In genomic region chr1:184971522-184972265, GRCh38 we compare ENCODE assay signal across 10 cellular contexts. TPM values are rescaled to one million over a fixed set of nuclear protein-coding genes. Genes with fewer than 3 reads are reported as not detected.
DNase-seq lines count a peak whose midpoint lies in the region; TF ChIP-seq lines count a peak whose summit lies in the region.
"Had no signal": no experiment of that assay in that cellular context is flagged by ENCODE, and none has a peak within 500 bp of the region (broad histone marks: within the 10 kb centered on the region; RNA-seq: fewer than 3 reads in every experiment).

No MANE protein-coding gene starts in this region.

- TF ChIP-seq CTCF in PC-9 (conservative IDR thresholded peaks at IDR 0.05): no peak
- no peak for TF ChIP-seq CTCF in esophagus squamous epithelium (IDR thresholded peaks at IDR 0.05)
- no peak for TF ChIP-seq CTCF in sigmoid colon (IDR thresholded peaks at IDR 0.05)

- BruUV-seq in PC-9 (replicated peaks; lab: Mats Ljungman, UMichigan): no TSS peak

- H3F3A ChIP-seq in PC-9 (ENCODE audit: insufficient read depth, low read depth): no peaks in the 10 kb centered on the region

- no peaks in the 10 kb centered on the region for H3K36me3 ChIP-seq in PC-9 (ENCODE audit: low read depth)
- H3K36me3 ChIP-seq in esophagus squamous epithelium: no peaks in the 10 kb centered on the region
- H3K36me3 ChIP-seq in sigmoid colon: no peaks in the 10 kb centered on the region
- H3K36me3 ChIP-seq: upper lobe of right lung had no signal

- H3K9me3 ChIP-seq in PC-9 (ENCODE audit: insufficient read depth, low read depth): no peaks in the 10 kb centered on the region
- H3K9me3 ChIP-seq in esophagus squamous epithelium: no peaks in the 10 kb centered on the region
- no peaks in the 10 kb centered on the region for H3K9me3 ChIP-seq in sigmoid colon
- H3K9me3 ChIP-seq: upper lobe of right lung had no signal

- TF ChIP-seq POLR2A in esophagus squamous epithelium (IDR thresholded peaks at IDR 0.05): no peak
- TF ChIP-seq POLR2A in sigmoid colon (IDR thresholded peaks at IDR 0.05): no peak

- intact Hi-C loops in PC-9 (cut with micrococcal nuclease; ENCODE audit: unreplicated experiment): loop anchor here (5.0 kb wide), 1 partner anchor 186 kb away; the partner anchor contains the start of genes SWT1 and TRMT1L
- intact Hi-C loops in esophagus squamous epithelium (cut with DNase I): no loop called here
- intact Hi-C loops in sigmoid colon (cut with DNase I): loop anchor here (5.0 to 10.0 kb wide), 3 partner anchors 89 to 1337 kb away; partner anchors contain the start of gene ARPC5

- H3K4me1 ChIP-seq in PC-9 (replicated peaks; ENCODE audit: insufficient read depth) (peaks cover 20% of the 10 kb centered on the region), esophagus squamous epithelium (peaks cover 3 to 71% (median 21%) of the 10 kb centered on the region in 3 donors), sigmoid colon (peaks cover 0 to 53% (median 47%) of the 10 kb centered on the region in 4 donors)

- H3K79me2 ChIP-seq in PC-9 (ENCODE audit: low read depth): 0 out of 2 replicates have a peak, but pooled peaks cover 4% of the 10 kb centered on the region

- H2AFZ ChIP-seq in PC-9: no peak overlapping the region

- no peak for TF ChIP-seq EP300 in sigmoid colon (IDR thresholded peaks at IDR 0.05)

- H3K27ac ChIP-seq in PC-9 (no peak overlapping the region), esophagus squamous epithelium (peak overlapping the region; percentile 40 to 93 (median 90)), sigmoid colon (peak overlapping the region; percentile 87 to 96 (median 94))
- H3K27ac ChIP-seq: upper lobe of right lung had no signal

- H3K4me2 ChIP-seq in PC-9: peak overlapping the region; percentile 96

- H3K4me3 ChIP-seq in PC-9: no peak overlapping the region; the same call in 1 of the 2 replicates
- peak overlapping the region; percentile 67 to 91 (median 84) for H3K4me3 ChIP-seq in esophagus squamous epithelium
- H3K4me3 ChIP-seq in sigmoid colon: peak overlapping the region; percentile 81 to 99 (median 92)

- WGBS in esophagus squamous epithelium, 2 donors: 62 to 71% methylated on average over 8 of the region's 8 CpGs
- WGBS in sigmoid colon, 2 donors: 78 to 79% methylated on average over 8 of the region's 8 CpGs

- CTCF ChIA-PET in PC-9 (lab: Charles Lee): interaction anchor here (0.6 kb wide), 2 partner anchors 111 to 164 kb away, joined by 3 read pairs; no protein-coding TSS in a partner anchor

- H3K9me2 ChIP-seq in PC-9 (ENCODE audit: insufficient read depth): no peaks in the 10 kb centered on the region

- POLR2A ChIA-PET in PC-9 (lab: Charles Lee; ENCODE audit: unreplicated experiment): no interaction called here

- H4K20me1 ChIP-seq in PC-9 (ENCODE audit: insufficient read depth): no peaks in the 10 kb centered on the region

- H3K27me3 ChIP-seq in PC-9 (ENCODE audit: insufficient read depth, low read depth): no peaks in the 10 kb centered on the region
- H3K27me3 ChIP-seq in esophagus squamous epithelium: no peaks in the 10 kb centered on the region
- no peaks in the 10 kb centered on the region for H3K27me3 ChIP-seq in sigmoid colon
- H3K27me3 ChIP-seq: upper lobe of right lung had no signal

- peak; percentile 48 for DNase-seq in ELR (ENCODE audit: low read depth)
- no peak for DNase-seq in PC-9
- no peak for DNase-seq in esophagus squamous epithelium (lab: John Stamatoyannopoulos, UW)
- no peak for DNase-seq in sigmoid colon
- DNase-seq in NOMO-1 treated with DMSO at 0.1 percent for 48 hours (lab: John Stamatoyannopoulos, UW; ENCODE audit: unreplicated experiment): no peak
- no peak for DNase-seq in central memory CD4-positive, alpha-beta T cell
- no peak for DNase-seq in amniotic stem cell (lab: John Stamatoyannopoulos, UW)
- no peak for DNase-seq in NCI-H2227 (lab: John Stamatoyannopoulos, UW; ENCODE audit: unreplicated experiment)
- DNase-seq: NCI-H1092, upper lobe of right lung had no signal

RNA-seq across cellular contexts. Expression of gene NIBAN1, which starts 2.6 kb away (rescaled TPM):
- total RNA-seq in PC-9 (2021): 29.3 and 31.5 TPM in 2 replicates
- 100 to 1,000 TPM in 1 of 4 donors, 10 to 100 TPM in 3; 23.8 to 146 (median 54.2) TPM for total RNA-seq in esophagus squamous epithelium
- 100 to 1,000 TPM; 311 to 384 (median 369) TPM for total RNA-seq in sigmoid colon
- polyA plus RNA-seq in sigmoid colon: 10 to 100 TPM in 1 of 3 donors, 1 to 10 TPM in 2; 1.4 to 12.2 (median 8.4) TPM
